Comparison of ENCODE assay signal across 9 cellular contexts in genomic region chr11:35661539-35661938, GRCh38. TPM values are rescaled to one million over a fixed set of nuclear protein-coding genes. Genes with fewer than 3 reads are reported as not detected.
DNase-seq lines count a peak whose midpoint lies in the region; ATAC-seq, FAIRE-seq and TF ChIP-seq lines count a peak whose summit lies in the region.
"Had no signal": no experiment of that assay in that cellular context is flagged by ENCODE, and none has a peak within 500 bp of the region (broad histone marks: within the 10 kb centered on the region; RNA-seq: fewer than 3 reads in every experiment).

No MANE protein-coding gene starts in this region.

- H3K36me3 ChIP-seq in GM12878 (ENCODE audit: control insufficient read depth in 2 of 2, insufficient read depth in 2 of 2, low read length in 1 of 2) (no peaks in the 10 kb centered on the region), transverse colon (no peaks in the 10 kb centered on the region)

- TF ChIP-seq EP300 in GM12878 (IDR thresholded peaks at IDR 0.05; ENCODE audit: borderline replicate concordance in 1 of 2, control insufficient read depth in 1 of 2, low read depth in 2 of 2, low read length in 2 of 2) (no peak), transverse colon (IDR thresholded peaks at IDR 0.05; ENCODE audit: low read depth) (no peak)

- peak overlapping the region; percentile 95 for H3K27ac Mint-ChIP-seq in activated naive CD4-positive, alpha-beta T cell treated with anti-CD3 and anti-CD28 coated beads, Interleukin-2, amount 10 ng/mL, durations not matched to agents 7 days and 5 days
- H3K27ac Mint-ChIP-seq in memory B cell = peak overlapping the region; percentile 96

- POLR2A ChIA-PET in GM12878 (lab: Charles Lee) = interaction anchor here (0.7 kb wide), 1 partner anchor 431 kb away, joined by 3 read pairs; no protein-coding TSS in a partner anchor

- peaks cover 33% of the 10 kb centered on the region for H3K36me3 Mint-ChIP-seq in activated naive CD4-positive, alpha-beta T cell treated with anti-CD3 and anti-CD28 coated beads, Interleukin-2, amount 10 ng/mL, durations not matched to agents 7 days and 5 days
- H3K36me3 Mint-ChIP-seq in memory B cell = peaks cover 22% of the 10 kb centered on the region

- BruUV-seq in GM12878 (replicated peaks; lab: Mats Ljungman, UMichigan) = no TSS peak

- intact Hi-C loops in GM12878 (cut with micrococcal nuclease; ENCODE audit: unreplicated experiment) (no loop called here), transverse colon (cut with DNase I; ENCODE audit: low total_unique reads) (no loop called here)

- H4K20me1 ChIP-seq in GM12878 (ENCODE audit: control insufficient read depth, insufficient read depth) = no peaks in the 10 kb centered on the region

- WGBS in GM12878 (ENCODE audit: insufficient coverage, insufficient replicate concordance, low lambda C conversion rate, missing lambda C conversion rate) = 29% methylated on average over 5 of the region's 5 CpGs
- WGBS in transverse colon (ENCODE audit: low coverage in 1 of 2), 2 donors = 30 to 38% methylated on average over 5 of the region's 5 CpGs

- H3K4me2 ChIP-seq in GM12878 (ENCODE audit: control insufficient read depth, insufficient read depth) = peak overlapping the region; percentile 79

- ATAC-seq in GM12878 (no peak), memory B cell (ENCODE audit: low read depth) (no peak), GM21786 (IDR thresholded peaks at IDR 0.05; ENCODE audit: unreplicated experiment) (no peak)

- no peak for DNase-seq in activated naive CD4-positive, alpha-beta T cell treated with anti-CD3 and anti-CD28 coated beads, Interleukin-2, amount 10 ng/mL, durations not matched to agents 7 days and 5 days
- no peak for DNase-seq in activated naive CD4-positive, alpha-beta T cell treated with anti-CD3 and anti-CD28 coated beads, Interleukin-2, amount 50 U/mL, for 16 hours
- no peak for DNase-seq in GM12878 (ENCODE audit: low read depth, low spot score)
- DNase-seq in memory B cell (ENCODE audit: low spot score in 2 of 2) = no peak
- DNase-seq in transverse colon = no peak
- DNase-seq in NCI-H345 treated with DMSO at 0.1 percent for 48 hours (lab: John Stamatoyannopoulos, UW; ENCODE audit: unreplicated experiment) = no peak
- no peak for DNase-seq in mucosa of gallbladder (ENCODE audit: low spot score)
- DNase-seq: NCI-H774 had no signal

- H3K9me3 Mint-ChIP-seq in activated naive CD4-positive, alpha-beta T cell treated with anti-CD3 and anti-CD28 coated beads, Interleukin-2, amount 10 ng/mL, durations not matched to agents 7 days and 5 days = peaks cover 27% of the 10 kb centered on the region
- H3K9me3 Mint-ChIP-seq in memory B cell = peaks cover 16% of the 10 kb centered on the region

- H2AFZ ChIP-seq in GM12878 (ENCODE audit: control insufficient read depth, low read depth, low read length) = peak overlapping the region; percentile 78

- H3K4me3 Mint-ChIP-seq in activated naive CD4-positive, alpha-beta T cell treated with anti-CD3 and anti-CD28 coated beads, Interleukin-2, amount 10 ng/mL, durations not matched to agents 7 days and 5 days = peak overlapping the region; percentile 89
- H3K4me3 Mint-ChIP-seq in memory B cell = peak overlapping the region; percentile 98

- SMC1A ChIA-PET in GM12878 (lab: Charles Lee; ENCODE audit: uncharacterized antibody, unreplicated experiment) = interaction anchor here (0.9 to 1.1 kb wide), 3 partner anchors 9 to 140 kb away, joined by 3 to 5 read pairs (median 4); no protein-coding TSS in a partner anchor

- RAD21 ChIA-PET in GM12878 (lab: Charles Lee; ENCODE audit: unreplicated experiment) = interaction anchor here (1.6 kb wide), 1 partner anchor 161 kb away, joined by 7 read pairs; no protein-coding TSS in a partner anchor

- peaks cover 47% of the 10 kb centered on the region for H3K4me1 Mint-ChIP-seq in activated naive CD4-positive, alpha-beta T cell treated with anti-CD3 and anti-CD28 coated beads, Interleukin-2, amount 10 ng/mL, durations not matched to agents 7 days and 5 days
- H3K4me1 Mint-ChIP-seq in memory B cell = peaks cover 33% of the 10 kb centered on the region

- no peak for TF ChIP-seq RAD21 in GM12878 (IDR thresholded peaks at IDR 0.05; ENCODE audit: insufficient read depth, low read depth, low read length)

- peaks cover 7% of the 10 kb centered on the region for H3K4me1 ChIP-seq in GM12878 (ENCODE audit: control insufficient read depth, insufficient read depth, low read length)
- H3K4me1 ChIP-seq in transverse colon = peaks cover 6 to 29% (median 18%) of the 10 kb centered on the region in 4 donors

- H3K27me3 ChIP-seq in GM12878 (replicated peaks in 1 of 2; ENCODE audit: control insufficient read depth in 2 of 2, insufficient read depth in 2 of 2, low read length in 1 of 2) = no peaks in the 10 kb centered on the region
- H3K27me3 ChIP-seq in transverse colon = peaks cover 14% of the 10 kb centered on the region

- H3K27ac ChIP-seq in GM12878 (ENCODE audit: control insufficient read depth, insufficient read depth) (no peak overlapping the region), transverse colon (peak overlapping the region; percentile 91 to 99 (median 97))

- H3K9me3 ChIP-seq in GM12878 (replicated peaks; ENCODE audit: control insufficient read depth, insufficient read depth, low read length) (peaks cover 9% of the 10 kb centered on the region; the same call in 2 of the 3 replicates), transverse colon (no peaks in the 10 kb centered on the region)

- H3K79me2 ChIP-seq in GM12878 (ENCODE audit: control insufficient read depth, insufficient read depth, low read length) = peaks cover 28% of the 10 kb centered on the region

- CTCF ChIA-PET in activated naive CD4-positive, alpha-beta T cell treated with anti-CD3 and anti-CD28 coated beads, Interleukin-2, amount 10 ng/mL, durations not matched to agents 7 days and 5 days (lab: Charles Lee) = interaction anchor here (0.9 kb wide), 1 partner anchor 14 kb away, joined by 3 read pairs; no protein-coding TSS in a partner anchor
- CTCF ChIA-PET in GM12878 (lab: Yijun Ruan, JAX) = interaction anchor here (1.6 kb wide), 1 partner anchor 161 kb away, joined by 6 read pairs; no protein-coding TSS in a partner anchor

- FAIRE-seq in GM12878 (lab: Jason Lieb, UNC) = no peak

- TF ChIP-seq CTCF in GM12878 (IDR thresholded peaks at IDR 0.05 in 2 of 3, conservative IDR thresholded peaks at IDR 0.05 in 1 of 3; ENCODE audit: control insufficient read depth in 2 of 3, extremely low read depth in 1 of 3, insufficient read depth in 1 of 3, low read depth in 3 of 3, low read length in 3 of 3) (no peak), transverse colon (IDR thresholded peaks at IDR 0.05) (no peak)

- in situ Hi-C loops in GM12878 (cut with MboI) (no loop called here), transverse colon (cut with MboI; ENCODE audit: low pct_ligation_motif_present in 1 of 4, low pct_unique_long_range_greater_than_20kb in 1 of 4, low sequenced_read_pairs in 3 of 4) (no loop called here)

- H3K4me3 ChIP-seq in GM12878 (peak overlapping the region; percentile 73), transverse colon (peak overlapping the region; percentile 63 to 93 (median 88))

- no peak for TF ChIP-seq POLR2A in GM12878 (IDR thresholded peaks at IDR 0.05; ENCODE audit: low read depth, low read length)
- TF ChIP-seq POLR2A in transverse colon (IDR thresholded peaks at IDR 0.05) = no peak

- peaks cover 24% of the 10 kb centered on the region for H3K27me3 Mint-ChIP-seq in activated naive CD4-positive, alpha-beta T cell treated with anti-CD3 and anti-CD28 coated beads, Interleukin-2, amount 10 ng/mL, durations not matched to agents 7 days and 5 days
- peaks cover 7% of the 10 kb centered on the region for H3K27me3 Mint-ChIP-seq in memory B cell

- H3K9ac ChIP-seq in GM12878 (ENCODE audit: control insufficient read depth, insufficient read depth, low read length) = peak overlapping the region; percentile 65; the same call in 1 of the 2 replicates

RNA-seq across cellular contexts. Expression of gene TRIM44, which starts 1.0 kb away (rescaled TPM):
- 41.8 and 42.1 TPM in 2 replicates for total RNA-seq in GM12878 (2013; cell fraction: nucleolus; rRNA removed)
- 17.8 and 18.6 TPM in 2 replicates for total RNA-seq in GM12878 (2014; rRNA removed)
- 17.4 and 17.5 TPM in 2 replicates for total RNA-seq in GM12878 (2014; rRNA removed; fragmentation: Illumina TruSeq; extraction: Trizol)
- 51.2 and 54.5 TPM in 2 replicates for total RNA-seq in GM12878 (2021)
- 10.2 TPM for polyA plus RNA-seq in GM12878 (2011; ENCODE audit: low read depth)
- 86.4 and 93.0 TPM in 2 replicates for polyA plus RNA-seq in GM12878 (2011; rRNA removed)
- polyA plus RNA-seq in GM12878 (2011; cell fraction: cytosol; rRNA removed) = 55.2 and 67.9 TPM in 2 replicates
- 112 and 116 TPM in 2 replicates for polyA plus RNA-seq in GM12878 (2011; cell fraction: nucleus; rRNA removed)
- polyA plus RNA-seq in GM12878 (2012) = 16.1 and 27.8 TPM in 2 replicates
- polyA plus RNA-seq in GM12878 (2014; fragmentation: Illumina TruSeq; extraction: Trizol) = 53.0 and 61.9 TPM in 2 replicates
- polyA plus RNA-seq in GM12878 (2014; fragmentation: Nextera tagmentation; extraction: Ambion mirVana) = 1 to 10 TPM; 6.7 to 8.9 TPM
- 25.8 and 27.1 TPM in 2 replicates for polyA plus RNA-seq in GM12878 (2014; rRNA removed)
- polyA plus RNA-seq in GM12878 (2016; fragmentation: Nextera tagmentation; extraction: Ambion mirVana) = 10 to 100 TPM; 29.4 to 40.1 TPM
- polyA minus RNA-seq in GM12878 (2011; rRNA and poly(A)+ RNA removed) = 82.1 and 117 TPM in 2 replicates
- polyA minus RNA-seq in GM12878 (2011; cell fraction: cytosol; rRNA and poly(A)+ RNA removed) = 22.2 and 23.4 TPM in 2 replicates
- polyA minus RNA-seq in GM12878 (2011; cell fraction: nucleus; rRNA and poly(A)+ RNA removed) = 10.6 and 15.8 TPM in 2 replicates
- 10 to 100 TPM; 17.9 to 93.9 (median 37.5) TPM for total RNA-seq in transverse colon
- 69.8 TPM for total RNA-seq in mucosa of gallbladder

RNA-seq across cellular contexts. Expression of gene FJX1, which starts 43.3 kb away (rescaled TPM):
- total RNA-seq in GM12878 (2013; cell fraction: nucleolus; rRNA removed) = 5.3 and 6.6 TPM in 2 replicates
- total RNA-seq in GM12878 (2014; rRNA removed) (19.3 and 23.4 TPM in 2 replicates), GM12878 (2014; rRNA removed; fragmentation: Illumina TruSeq; extraction: Trizol) (8.9 and 11.1 TPM in 2 replicates), GM12878 (2021) (25.9 and 26.1 TPM in 2 replicates), transverse colon (1 to 10 TPM in 1 of 4 donors, under 1 TPM in 2, not detected in 1; 0.14 to 2.6 (median 0.64) TPM), mucosa of gallbladder (1.9 TPM)
- 0.56 TPM for polyA plus RNA-seq in GM12878 (2011; ENCODE audit: low read depth)
- polyA plus RNA-seq in GM12878 (2011; rRNA removed) (1.4 and 1.7 TPM in 2 replicates), GM12878 (2014; fragmentation: Illumina TruSeq; extraction: Trizol) (5.3 and 8.7 TPM in 2 replicates), GM12878 (2014; fragmentation: Nextera tagmentation; extraction: Ambion mirVana) (10 to 100 TPM in 1 of 2 experiments, 1 to 10 TPM in 1; 4.2 to 10.6 TPM), GM12878 (2014; rRNA removed) (14.9 and 16.7 TPM in 2 replicates), GM12878 (2016; fragmentation: Nextera tagmentation; extraction: Ambion mirVana) (1 to 10 TPM; 3.9 to 9.3 TPM)
- polyA plus RNA-seq in GM12878 (2011; cell fraction: cytosol; rRNA removed) = 2.1 and 3.4 TPM in 2 replicates
- polyA plus RNA-seq in GM12878 (2011; cell fraction: nucleus; rRNA removed) = 4.1 and 5.3 TPM in 2 replicates
- 2.5 and 3.5 TPM in 2 replicates for polyA plus RNA-seq in GM12878 (2012)
- polyA minus RNA-seq in GM12878 (2011; rRNA and poly(A)+ RNA removed) = 1.1 and 1.2 TPM in 2 replicates
- polyA minus RNA-seq in GM12878 (2011; cell fraction: cytosol; rRNA and poly(A)+ RNA removed) = 1.4 and 1.6 TPM in 2 replicates
- 2.5 and 5.0 TPM in 2 replicates for polyA minus RNA-seq in GM12878 (2011; cell fraction: nucleus; rRNA and poly(A)+ RNA removed)
